ENCODE assay signal across 19 cellular contexts in genomic region chr3:169497567-169498257, GRCh38.
DNase-seq lines count a peak whose midpoint lies in the region; ATAC-seq, FAIRE-seq and TF ChIP-seq lines count a peak whose summit lies in the region.
"Had no signal": no experiment of that assay in that cellular context is flagged by ENCODE, and none has a peak within 500 bp of the region (broad histone marks: within the 10 kb centered on the region; RNA-seq: fewer than 3 reads in every experiment).

No MANE protein-coding gene starts in this region.

- H3K27me3 ChIP-seq in PC-9 (ENCODE audit: insufficient read depth, low read depth) (no peaks in the 10 kb centered on the region), pancreas (no peaks in the 10 kb centered on the region), GM23338 (ENCODE audit: insufficient read depth) (no peaks in the 10 kb centered on the region)
- H3K27me3 ChIP-seq: neural progenitor cell, sigmoid colon had no signal

- FAIRE-seq in pancreas (lab: Jason Lieb, UNC), result no peak
- FAIRE-seq: GM18507 had no signal

- H3K27ac ChIP-seq in PC-9, result peak overlapping the region; percentile 56
- no peak overlapping the region for H3K27ac ChIP-seq in pancreas
- no peak overlapping the region for H3K27ac ChIP-seq in GM23338 (ENCODE audit: low read depth)
- H3K27ac ChIP-seq: neural progenitor cell, sigmoid colon had no signal

- CTCF ChIA-PET in PC-9 (lab: Charles Lee), result no interaction called here

- intact Hi-C loops in PC-9 (cut with micrococcal nuclease; ENCODE audit: unreplicated experiment), result loop anchor here (5.0 kb wide), 3 partner anchors 105 to 350 kb away; partner anchors contain the start of gene MECOM
- intact Hi-C loops in pancreas (cut with DNase I), result no loop called here
- intact Hi-C loops in activated T-helper 1 cell treated with anti-CD3 and anti-CD28 coated beads, Interleukin-12 subunit alpha, Interleukin-12 subunit beta, Interleukin-2, Interleukin-4 antibody, amounts not matched to agents 30 ng/mL and 10 ng/mL and 1 ng/mL, durations not matched to agents 14 hours and 24 hours and 36 hours (cut with micrococcal nuclease), result no loop called here

- H3K4me2 ChIP-seq in PC-9 (peak overlapping the region; percentile 39), GM23338 (no peak overlapping the region)
- H3K4me2 ChIP-seq: neural progenitor cell had no signal

- no peak overlapping the region for H3K4me3 ChIP-seq in PC-9
- no peak overlapping the region for H3K4me3 ChIP-seq in pancreas
- H3K4me3 ChIP-seq in GM23338, result no peak overlapping the region
- H3K4me3 ChIP-seq: neural progenitor cell, sigmoid colon had no signal

- peaks cover 38% of the 10 kb centered on the region for H3K4me1 Mint-ChIP-seq in endothelial cell (ENCODE audit: unreplicated experiment)
- peaks cover 4% of the 10 kb centered on the region; the same call in 2 of the 3 replicates for H3K4me1 Mint-ChIP-seq in GM23338
- no peaks in the 10 kb centered on the region for H3K4me1 Mint-ChIP-seq in activated T-helper 1 cell treated with anti-CD3 and anti-CD28 coated beads, Interleukin-12 subunit alpha, Interleukin-12 subunit beta, Interleukin-2, Interleukin-4 antibody, amounts not matched to agents 30 ng/mL and 10 ng/mL and 1 ng/mL, durations not matched to agents 14 hours and 24 hours and 36 hours (ENCODE audit: low read depth)

- H3K4me1 ChIP-seq in PC-9 (replicated peaks; ENCODE audit: insufficient read depth) (peaks cover 20% of the 10 kb centered on the region), pancreas (peaks cover 4 to 14% (median 12%) of the 10 kb centered on the region in 3 donors), GM23338 (ENCODE audit: insufficient read depth) (no peaks in the 10 kb centered on the region)
- H3K4me1 ChIP-seq: neural progenitor cell, sigmoid colon had no signal

- 39 to 41% methylated on average over 5 of the region's 5 CpGs for WGBS in pancreas, 2 donors

- ATAC-seq in pancreas, result peak in 3 of 4 donors; percentile 49 to 69 (median 60)
- no peak for ATAC-seq in GM23338
- ATAC-seq: Panc1 had no signal

- H3K9me3 ChIP-seq in PC-9 (ENCODE audit: insufficient read depth, low read depth), result no peaks in the 10 kb centered on the region; the same call in 1 of the 2 replicates
- no peaks in the 10 kb centered on the region for H3K9me3 ChIP-seq in pancreas
- H3K9me3 ChIP-seq: sigmoid colon had no signal

- H2AFZ ChIP-seq in PC-9 (0 out of 2 replicates have a peak overlapping the region, but pooled peaks have one; percentile 4), GM23338 (no peak overlapping the region)
- H2AFZ ChIP-seq: neural progenitor cell had no signal

- H3K36me3 ChIP-seq in PC-9 (ENCODE audit: low read depth) (no peaks in the 10 kb centered on the region), pancreas (no peaks in the 10 kb centered on the region), GM23338 (ENCODE audit: insufficient read depth) (no peaks in the 10 kb centered on the region)
- H3K36me3 ChIP-seq: neural progenitor cell, sigmoid colon had no signal

- H4K20me1 ChIP-seq in PC-9 (ENCODE audit: insufficient read depth), result no peaks in the 10 kb centered on the region
- no peaks in the 10 kb centered on the region for H4K20me1 ChIP-seq in GM23338 (replicated peaks; ENCODE audit: insufficient read depth)

- H3K79me2 ChIP-seq in PC-9 (ENCODE audit: low read depth), result no peaks in the 10 kb centered on the region
- no peaks in the 10 kb centered on the region for H3K79me2 ChIP-seq in GM23338 (replicated peaks; ENCODE audit: insufficient read depth)

- H3K27me3 Mint-ChIP-seq in endothelial cell (ENCODE audit: unreplicated experiment), result no peaks in the 10 kb centered on the region
- H3K27me3 Mint-ChIP-seq in GM23338 (ENCODE audit: insufficient read depth, low read depth, poor library complexity), result no peaks in the 10 kb centered on the region
- peaks cover 7% of the 10 kb centered on the region for H3K27me3 Mint-ChIP-seq in activated T-helper 1 cell treated with anti-CD3 and anti-CD28 coated beads, Interleukin-12 subunit alpha, Interleukin-12 subunit beta, Interleukin-2, Interleukin-4 antibody, amounts not matched to agents 30 ng/mL and 10 ng/mL and 1 ng/mL, durations not matched to agents 14 hours and 24 hours and 36 hours (ENCODE audit: insufficient read depth)

- peaks cover 16% of the 10 kb centered on the region for H3F3A ChIP-seq in PC-9 (ENCODE audit: insufficient read depth, low read depth)
- no peaks in the 10 kb centered on the region for H3F3A ChIP-seq in GM23338 (replicated peaks; ENCODE audit: low read depth)

- DNase-seq in EH (ENCODE audit: low read depth) (peak; percentile 48), PC-9 (peak; percentile 28 to 99), endothelial cell (ENCODE audit: low spot score) (no peak), pancreas (no peak), GM23338 (ENCODE audit: low spot score) (no peak), NCI-H82 (lab: John Stamatoyannopoulos, UW) (no peak), middle frontal gyrus (ENCODE audit: extremely low spot score, low spot score) (no peak)
- DNase-seq in activated T-helper 1 cell treated with anti-CD3 and anti-CD28 coated beads, Interleukin-12 subunit alpha, Interleukin-12 subunit beta, Interleukin-2, Interleukin-4 antibody, amounts not matched to agents 30 ng/mL and 10 ng/mL and 1 ng/mL, durations not matched to agents 14 hours and 24 hours and 36 hours (ENCODE audit: low spot score), result no peak
- DNase-seq: activated T-cell treated with anti-CD3 and anti-CD28 coated beads, Interleukin-2, amount 50 U/mL, for 48 hours; AML-193; DMS 273 treated with DMSO at 0.1 percent for 48 hours; head of caudate nucleus; NCI-H1092; sigmoid colon; stimulated activated CD4-positive, alpha-beta T cell treated with anti-CD3 and anti-CD28 coated beads, Interleukin-4, amount 100 ng/mL, for 1 hour; substantia nigra had no signal

- H3K9me2 ChIP-seq in PC-9 (ENCODE audit: insufficient read depth) (no peaks in the 10 kb centered on the region), GM23338 (ENCODE audit: insufficient read depth) (no peaks in the 10 kb centered on the region)

- no peak overlapping the region for H3K4me3 Mint-ChIP-seq in endothelial cell (ENCODE audit: unreplicated experiment)
- H3K4me3 Mint-ChIP-seq in GM23338, result no peak overlapping the region
- H3K4me3 Mint-ChIP-seq in activated T-helper 1 cell treated with anti-CD3 and anti-CD28 coated beads, Interleukin-12 subunit alpha, Interleukin-12 subunit beta, Interleukin-2, Interleukin-4 antibody, amounts not matched to agents 30 ng/mL and 10 ng/mL and 1 ng/mL, durations not matched to agents 14 hours and 24 hours and 36 hours, result no peak overlapping the region
- H3K4me3 Mint-ChIP-seq: neural progenitor cell had no signal

- TF ChIP-seq CTCF in PC-9 (conservative IDR thresholded peaks at IDR 0.05) (no peak), endothelial cell (IDR thresholded peaks at IDR 0.05; ENCODE audit: unreplicated experiment) (no peak), pancreas (IDR thresholded peaks at IDR 0.05) (no peak), GM23338 (conservative IDR thresholded peaks at IDR 0.05; ENCODE audit: low read depth in 2 of 2) (no peak)

- no TSS peak for BruUV-seq in PC-9 (replicated peaks; lab: Mats Ljungman, UMichigan)

- H3K27ac Mint-ChIP-seq in endothelial cell (ENCODE audit: unreplicated experiment), result peak overlapping the region; percentile 58
- H3K27ac Mint-ChIP-seq in GM23338, result no peak overlapping the region
- no peak overlapping the region for H3K27ac Mint-ChIP-seq in activated T-helper 1 cell treated with anti-CD3 and anti-CD28 coated beads, Interleukin-12 subunit alpha, Interleukin-12 subunit beta, Interleukin-2, Interleukin-4 antibody, amounts not matched to agents 30 ng/mL and 10 ng/mL and 1 ng/mL, durations not matched to agents 14 hours and 24 hours and 36 hours
- H3K27ac Mint-ChIP-seq: neural progenitor cell had no signal

- H3K9me3 Mint-ChIP-seq in endothelial cell (ENCODE audit: unreplicated experiment), result no peaks in the 10 kb centered on the region
- H3K9me3 Mint-ChIP-seq in GM23338, result no peaks in the 10 kb centered on the region
- no peaks in the 10 kb centered on the region for H3K9me3 Mint-ChIP-seq in activated T-helper 1 cell treated with anti-CD3 and anti-CD28 coated beads, Interleukin-12 subunit alpha, Interleukin-12 subunit beta, Interleukin-2, Interleukin-4 antibody, amounts not matched to agents 30 ng/mL and 10 ng/mL and 1 ng/mL, durations not matched to agents 14 hours and 24 hours and 36 hours
- H3K9me3 Mint-ChIP-seq: neural progenitor cell had no signal

- POLR2A ChIA-PET in PC-9 (lab: Charles Lee; ENCODE audit: unreplicated experiment), result interaction anchor here (0.9 kb wide), 1 partner anchor 255 kb away, joined by 15 read pairs; no protein-coding TSS in a partner anchor

- no peaks in the 10 kb centered on the region for H3K36me3 Mint-ChIP-seq in endothelial cell (ENCODE audit: low read depth, unreplicated experiment)
- H3K36me3 Mint-ChIP-seq in GM23338 (ENCODE audit: low read depth), result no peaks in the 10 kb centered on the region
- H3K36me3 Mint-ChIP-seq in activated T-helper 1 cell treated with anti-CD3 and anti-CD28 coated beads, Interleukin-12 subunit alpha, Interleukin-12 subunit beta, Interleukin-2, Interleukin-4 antibody, amounts not matched to agents 30 ng/mL and 10 ng/mL and 1 ng/mL, durations not matched to agents 14 hours and 24 hours and 36 hours (ENCODE audit: low read depth), result no peaks in the 10 kb centered on the region
- H3K36me3 Mint-ChIP-seq: neural progenitor cell had no signal

TF ChIP-seq in GM23338, 12 proteins besides CTCF, POLR2A, EP300 and RAD21 (continues in another document):
- no peak for TF ChIP-seq EZH2phosphoT487 (IDR thresholded peaks at IDR 0.05; ENCODE audit: unreplicated experiment)

Comparison
In these comparisons a context has a peak if more than half of its experiments do, and no peak if none do; other contexts are left out.
1. DNase-seq: peak in EH (single experiment) and PC-9 (2 of 2); none in endothelial cell (single experiment), pancreas (0 of 6), GM23338 (single experiment), NCI-H82 (single experiment), middle frontal gyrus (single experiment) and activated T-helper 1 cell treated with anti-CD3 and anti-CD28 coated beads, Interleukin-12 subunit alpha, Interleukin-12 subunit beta, Interleukin-2, Interleukin-4 antibody, amounts not matched to agents 30 ng/mL and 10 ng/mL and 1 ng/mL, durations not matched to agents 14 hours and 24 hours and 36 hours (single experiment).